Comparison of ENCODE assay signal across 8 cellular contexts in genomic region chr7:127252380-127252718, GRCh38. TPM values are rescaled to one million over a fixed set of nuclear protein-coding genes. Genes with fewer than 3 reads are reported as not detected.
DNase-seq lines count a peak whose midpoint lies in the region; ATAC-seq, FAIRE-seq and TF ChIP-seq lines count a peak whose summit lies in the region.

No MANE protein-coding gene starts in this region.

- H3K9me3 Mint-ChIP-seq in activated T-cell treated with anti-CD3 and anti-CD28 coated beads, Interleukin-2, amount 50 U/mL, for 4 hours: no peaks in the 10 kb centered on the region
- H3K9me3 Mint-ChIP-seq in activated naive CD8-positive, alpha-beta T cell treated with anti-CD3 and anti-CD28 coated beads, Interleukin-2, amount 50 U/mL, for 24 hours: no peaks in the 10 kb centered on the region

- H3K4me1 ChIP-seq in left lung: peaks cover 15 to 34% of the 10 kb centered on the region in 2 donors
- peaks cover 6 to 21% of the 10 kb centered on the region in 2 donors for H3K4me1 ChIP-seq in thyroid gland

- H3K36me3 Mint-ChIP-seq in activated T-cell treated with anti-CD3 and anti-CD28 coated beads, Interleukin-2, amount 50 U/mL, for 4 hours (ENCODE audit: insufficient read depth): no peaks in the 10 kb centered on the region
- no peaks in the 10 kb centered on the region for H3K36me3 Mint-ChIP-seq in activated naive CD8-positive, alpha-beta T cell treated with anti-CD3 and anti-CD28 coated beads, Interleukin-2, amount 50 U/mL, for 24 hours (ENCODE audit: low read depth)

- WGBS in thyroid gland, 2 donors: 2% methylated on average over 11 of the region's 11 CpGs

- peaks cover 69% of the 10 kb centered on the region for H3K27me3 Mint-ChIP-seq in activated T-cell treated with anti-CD3 and anti-CD28 coated beads, Interleukin-2, amount 50 U/mL, for 4 hours (ENCODE audit: low read depth)
- H3K27me3 Mint-ChIP-seq in activated naive CD8-positive, alpha-beta T cell treated with anti-CD3 and anti-CD28 coated beads, Interleukin-2, amount 50 U/mL, for 24 hours: peaks cover 78% of the 10 kb centered on the region

- no peak for ATAC-seq in activated T-cell treated with anti-CD3 and anti-CD28 coated beads, Interleukin-2, amount 50 U/mL, for 4 hours
- ATAC-seq in activated naive CD8-positive, alpha-beta T cell treated with anti-CD3 and anti-CD28 coated beads, Interleukin-2, amount 50 U/mL, for 24 hours: no peak
- ATAC-seq in left lung: no peak
- ATAC-seq in HG02852 (IDR thresholded peaks at IDR 0.05; ENCODE audit: unreplicated experiment): no peak

- H3K4me3 Mint-ChIP-seq in activated T-cell treated with anti-CD3 and anti-CD28 coated beads, Interleukin-2, amount 50 U/mL, for 4 hours: peak overlapping the region; percentile 79
- peak overlapping the region; percentile 71 for H3K4me3 Mint-ChIP-seq in activated naive CD8-positive, alpha-beta T cell treated with anti-CD3 and anti-CD28 coated beads, Interleukin-2, amount 50 U/mL, for 24 hours

- H3K4me3 ChIP-seq in left lung (peak overlapping the region; percentile 44 to 68), thyroid gland (replicated peaks in 1 of 3) (peak overlapping the region; percentile 11 to 69 (median 55))

- H3K27ac Mint-ChIP-seq in activated naive CD8-positive, alpha-beta T cell treated with anti-CD3 and anti-CD28 coated beads, Interleukin-2, amount 50 U/mL, for 24 hours: no peak overlapping the region

- H3K27ac ChIP-seq in left lung: no peak overlapping the region
- H3K27ac ChIP-seq in thyroid gland: no peak overlapping the region

- H3K9me3 ChIP-seq in left lung: no peaks in the 10 kb centered on the region
- no peaks in the 10 kb centered on the region for H3K9me3 ChIP-seq in thyroid gland

- TF ChIP-seq POLR2A in thyroid gland (IDR thresholded peaks at IDR 0.05): no peak
- TF ChIP-seq POLR2A in GM12892 (IDR thresholded peaks at IDR 0.05; ENCODE audit: low read depth, low read length): no peak

- peaks cover 20% of the 10 kb centered on the region for H3K4me1 Mint-ChIP-seq in activated T-cell treated with anti-CD3 and anti-CD28 coated beads, Interleukin-2, amount 50 U/mL, for 4 hours (ENCODE audit: low read depth)
- peaks cover 14% of the 10 kb centered on the region for H3K4me1 Mint-ChIP-seq in activated naive CD8-positive, alpha-beta T cell treated with anti-CD3 and anti-CD28 coated beads, Interleukin-2, amount 50 U/mL, for 24 hours

- TF ChIP-seq CTCF in left lung (IDR thresholded peaks at IDR 0.05) (no peak), thyroid gland (IDR thresholded peaks at IDR 0.05) (no peak)

- intact Hi-C loops in left lung (cut with DNase I): no loop called here
- intact Hi-C loops in thyroid gland (cut with DNase I): loop anchor here (10.0 kb wide), 1 partner anchor 448 kb away; no protein-coding TSS in a partner anchor

- peaks cover 42 to 100% of the 10 kb centered on the region in 2 donors for H3K27me3 ChIP-seq in left lung
- no peaks in the 10 kb centered on the region for H3K27me3 ChIP-seq in thyroid gland

- no peak for FAIRE-seq in GM12892 (lab: Jason Lieb, UNC)

- DNase-seq in activated T-cell treated with anti-CD3 and anti-CD28 coated beads, Interleukin-2, amount 50 U/mL, for 4 hours: no peak
- DNase-seq in activated T-cell treated with anti-CD3 and anti-CD28 coated beads, Interleukin-2, amount 50 U/mL, for 1 hour: no peak
- DNase-seq in activated naive CD8-positive, alpha-beta T cell treated with anti-CD3 and anti-CD28 coated beads, Interleukin-2, amount 50 U/mL, for 24 hours: no peak
- DNase-seq in left lung: no peak
- peak in 1 of 2 donors; percentile 3 for DNase-seq in thyroid gland
- DNase-seq in KG1 (lab: John Stamatoyannopoulos, UW): no peak
- no peak for DNase-seq in GM12892 (ENCODE audit: insufficient read length)

- H3K36me3 ChIP-seq in left lung: no peaks in the 10 kb centered on the region
- H3K36me3 ChIP-seq in thyroid gland: no peaks in the 10 kb centered on the region

RNA-seq across cellular contexts. Expression of gene GRM8, which starts 0.4 kb away (rescaled TPM):
- not detected for total RNA-seq in activated T-cell treated with anti-CD3 and anti-CD28 coated beads, Interleukin-2, amount 50 U/mL, for 4 hours
- total RNA-seq in left lung: under 1 TPM in 1 of 2 donors, not detected in 1; 0.39 TPM
- 1 to 10 TPM in 3 of 4 donors, under 1 TPM in 1; 0.54 to 9.5 (median 4.8) TPM for total RNA-seq in thyroid gland
- 0.64 TPM for polyA plus RNA-seq in GM12892 (2012; ENCODE audit: missing spikeins)
